In the genomic region with DNA sequence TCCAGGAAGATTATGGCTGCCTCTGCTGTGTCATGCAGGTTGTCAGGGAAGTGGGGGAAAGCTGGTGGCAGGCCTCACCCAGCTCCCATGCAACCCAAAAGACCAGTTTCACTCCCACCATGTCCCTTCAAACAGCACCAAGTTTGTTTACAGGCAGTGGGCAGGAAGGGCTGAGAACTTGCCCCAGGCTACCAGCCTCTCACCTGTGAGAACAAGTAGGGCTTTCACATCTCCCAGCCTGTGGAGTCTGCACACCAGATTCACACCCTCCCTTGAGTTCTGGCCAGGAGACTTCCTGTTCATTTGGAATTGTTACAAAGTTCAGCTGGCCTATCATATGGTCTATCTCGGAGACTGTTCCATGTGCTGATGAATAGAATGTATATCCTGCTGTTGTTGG, we compare ENCODE assay signal across 21 cellular contexts.
"Had no signal": no experiment of that assay in that cellular context is flagged by ENCODE, and none has a peak within 500 bp of the region (broad histone marks: within the 10 kb centered on the region; RNA-seq: fewer than 3 reads in every experiment).

No MANE protein-coding gene starts in this region.

- H3K27me3 Mint-ChIP-seq: activated CD4-positive, alpha-beta T cell treated with anti-CD3 and anti-CD28 coated beads, Interleukin-2, amount 10 ng/mL, durations not matched to agents 7 days and 5 days; activated CD8-positive, alpha-beta T cell treated with anti-CD3 and anti-CD28 coated beads for 36 hours; activated naive CD8-positive, alpha-beta T cell treated with anti-CD3 and anti-CD28 coated beads for 36 hours; stimulated activated naive CD8-positive, alpha-beta T cell treated with anti-CD3 and anti-CD28 coated beads, Interleukin-15, Interleukin-2, amounts not matched to agents 100 ng/mL and 50 ng/mL, for 24 hours; T-cell had no signal

- H3K4me3 Mint-ChIP-seq: activated CD4-positive, alpha-beta T cell treated with anti-CD3 and anti-CD28 coated beads, Interleukin-2, amount 10 ng/mL, durations not matched to agents 7 days and 5 days; activated CD8-positive, alpha-beta T cell treated with anti-CD3 and anti-CD28 coated beads for 36 hours; activated naive CD8-positive, alpha-beta T cell treated with anti-CD3 and anti-CD28 coated beads for 36 hours; stimulated activated naive CD8-positive, alpha-beta T cell treated with anti-CD3 and anti-CD28 coated beads, Interleukin-15, Interleukin-2, amounts not matched to agents 100 ng/mL and 50 ng/mL, for 24 hours; T-cell; T-helper 2 cell treated with Interferon-gamma antibody and Interleukin-4, amounts not matched to agents 5 μg/mL and 100 μg/mL, for 36 hours had no signal

- H3K27ac Mint-ChIP-seq: activated CD4-positive, alpha-beta T cell treated with anti-CD3 and anti-CD28 coated beads, Interleukin-2, amount 10 ng/mL, durations not matched to agents 7 days and 5 days; activated CD8-positive, alpha-beta T cell treated with anti-CD3 and anti-CD28 coated beads for 36 hours; activated naive CD8-positive, alpha-beta T cell treated with anti-CD3 and anti-CD28 coated beads for 36 hours; activated T-helper 2 cell treated with anti-CD3 and anti-CD28 coated beads, Interferon-gamma antibody, Interleukin-2, Interleukin-4, amounts not matched to agents 10 μg/mL and 5 μg/mL and 100 μg/mL, durations not matched to agents 14 hours and 24 hours and 36 hours; stimulated activated naive CD8-positive, alpha-beta T cell treated with anti-CD3 and anti-CD28 coated beads, Interleukin-15, Interleukin-2, amounts not matched to agents 100 ng/mL and 50 ng/mL, for 24 hours; T-cell; T-helper 2 cell treated with Interferon-gamma antibody and Interleukin-4, amounts not matched to agents 5 μg/mL and 100 μg/mL, for 36 hours had no signal

- ATAC-seq: activated CD8-positive, alpha-beta T cell treated with anti-CD3 and anti-CD28 coated beads for 36 hours; gastrocnemius medialis; left cardiac atrium; mucosa of descending colon; right cardiac atrium; T-cell had no signal

- DNase-seq: activated CD4-positive, alpha-beta T cell treated with anti-CD3 and anti-CD28 coated beads, Interleukin-2, amount 10 ng/mL, durations not matched to agents 7 days and 5 days; activated CD4-positive, CD25-positive, alpha-beta regulatory T cell treated with anti-CD3 and anti-CD28 coated beads, Interleukin-2, amount 50 U/mL, for 72 hours; activated CD8-positive, alpha-beta T cell treated with anti-CD3 and anti-CD28 coated beads for 36 hours; activated naive CD4-positive, alpha-beta T cell; activated naive CD8-positive, alpha-beta T cell treated with anti-CD3 and anti-CD28 coated beads for 36 hours; activated T-cell treated with anti-CD3 and anti-CD28 coated beads, Interleukin-2, amount 50 U/mL, for 1 hour; gastrocnemius medialis; hippocampal formation; left cardiac atrium; mesenchymal stem cell; mucosa of descending colon; nucleus accumbens; right cardiac atrium; stimulated activated CD4-positive, alpha-beta T cell treated with anti-CD3 and anti-CD28 coated beads, Interleukin-1b, Interleukin-23, amount 100 ng/mL, for 48 hours; substantia nigra; T-cell; thyroid gland had no signal

- H3K4me3 ChIP-seq: coronary artery, gastrocnemius medialis, mucosa of descending colon, thyroid gland had no signal
